In genomic region chr7:149625947-149626392, GRCh38 we compare ENCODE assay signal across 12 cellular contexts.
A peak's percentile ranks its signal among the peaks of the same experiment; 100 is the strongest.
DNase-seq lines count a peak whose midpoint lies in the region; ATAC-seq and TF ChIP-seq lines count a peak whose summit lies in the region.
"Had no signal": no experiment of that assay in that cellular context is flagged by ENCODE, and none has a peak within 500 bp of the region (broad histone marks: within the 10 kb centered on the region; RNA-seq: fewer than 3 reads in every experiment).

No MANE protein-coding gene starts in this region.

- TF ChIP-seq RAD21 in HCT116 (IDR thresholded peaks at IDR 0.05; ENCODE audit: low read depth) = no peak

- CTCF ChIA-PET in HCT116 (lab: Charles Lee) = interaction anchor here (0.7 to 4.0 kb wide), 6 partner anchors 10 to 316 kb away, joined by 3 to 27 read pairs (median 5); no protein-coding TSS in a partner anchor

- peak overlapping the region; percentile 12 to 69 (median 46) for H3K27ac Mint-ChIP-seq in brain
- no peak overlapping the region for H3K27ac Mint-ChIP-seq in neural crest cell (ENCODE audit: unreplicated experiment)
- H3K27ac Mint-ChIP-seq: activated CD4-positive, alpha-beta memory T cell treated with anti-CD3 and anti-CD28 coated beads for 36 hours had no signal

- H3K27me3 ChIP-seq in HCT116 (ENCODE audit: insufficient read depth, low read length) (no peaks in the 10 kb centered on the region; the same call in 1 of the 2 replicates), H7 (ENCODE audit: control insufficient read depth, insufficient read depth, low read length) (peaks cover 5% of the 10 kb centered on the region; the same call in 1 of the 2 replicates)
- H3K27me3 ChIP-seq: ovary had no signal

- no peak for ATAC-seq in HCT116
- no peak for ATAC-seq in HG03025 (IDR thresholded peaks at IDR 0.05; ENCODE audit: low FRiP score, unreplicated experiment)
- no peak for ATAC-seq in HG02763 (IDR thresholded peaks at IDR 0.05; ENCODE audit: unreplicated experiment)

- H3K79me2 ChIP-seq in HCT116 (ENCODE audit: insufficient read depth, low read length) = peaks cover 27% of the 10 kb centered on the region

- POLR2A ChIA-PET in HCT116 (lab: Charles Lee) = interaction anchor here (1.0 kb wide), 1 partner anchor 17 kb away, joined by 3 read pairs; no protein-coding TSS in a partner anchor

- H3K4me3 Mint-ChIP-seq in brain = peak overlapping the region; percentile 72 to 94 (median 87)
- peak overlapping the region; percentile 82 for H3K4me3 Mint-ChIP-seq in neural crest cell

- DNase-seq in HCT116 (ENCODE audit: low read depth, low spot score) = no peak
- DNase-seq in neural crest cell (ENCODE audit: low read depth, low spot score) = no peak
- DNase-seq in SW 1271 (lab: John Stamatoyannopoulos, UW) = no peak
- no peak for DNase-seq in H7
- DNase-seq: NCI-H446 treated with DMSO at 0.1 percent for 48 hours had no signal

- TF ChIP-seq POLR2A in HCT116 (IDR thresholded peaks at IDR 0.05; ENCODE audit: borderline replicate concordance, extremely low read depth, insufficient read depth, insufficient read length) = no peak

- H3K9me3 Mint-ChIP-seq in brain = no peaks in the 10 kb centered on the region
- H3K9me3 Mint-ChIP-seq in neural crest cell = no peaks in the 10 kb centered on the region
- H3K9me3 Mint-ChIP-seq: activated CD4-positive, alpha-beta memory T cell treated with anti-CD3 and anti-CD28 coated beads for 36 hours had no signal

- H2AFZ ChIP-seq in HCT116 (ENCODE audit: low read depth, low read length, poor library complexity, severe bottlenecking) = peak overlapping the region; percentile 95

- intact Hi-C loops in HCT116 (cut with micrococcal nuclease) = loop anchor here (1.0 to 2.0 kb wide), 2 partner anchors 117 to 127 kb away; no protein-coding TSS in a partner anchor

- no peaks in the 10 kb centered on the region for H3K9me2 ChIP-seq in HCT116 (ENCODE audit: insufficient read depth)

- H3K4me3 ChIP-seq in HCT116 (replicated peaks in 1 of 2; ENCODE audit: low read depth in 1 of 2, low read length in 2 of 2) (no peak overlapping the region), H7 (ENCODE audit: insufficient read depth, low read depth, low read length) (no peak overlapping the region)

- H3K4me2 ChIP-seq in HCT116 (ENCODE audit: low read length) = peak overlapping the region; percentile 92; the same call in 1 of the 2 replicates

- peaks cover 5 to 19% of the 10 kb centered on the region in 2 experiments; a peak in 3 of 4 replicates for H3K4me1 ChIP-seq in HCT116 (ENCODE audit: control insufficient read depth in 1 of 2, insufficient read depth in 2 of 2, low read length in 2 of 2)

- no peak overlapping the region for H3K9ac ChIP-seq in HCT116 (ENCODE audit: low read length)

- H3K4me1 Mint-ChIP-seq in brain (peaks cover 36% of the 10 kb centered on the region), neural crest cell (peaks cover 16% of the 10 kb centered on the region)

- no peak for TF ChIP-seq CTCF in C4-2B (conservative IDR thresholded peaks at IDR 0.05)
- TF ChIP-seq CTCF in HCT116 (IDR thresholded peaks at IDR 0.05 in 2 of 3, conservative IDR thresholded peaks at IDR 0.05 in 1 of 3; ENCODE audit: borderline replicate concordance in 1 of 3, insufficient read depth in 1 of 3, low read depth in 2 of 3, low read length in 2 of 3) = no peak
- no peak for TF ChIP-seq CTCF in brain (conservative IDR thresholded peaks at IDR 0.05)
- no peak for TF ChIP-seq CTCF in neural crest cell (conservative IDR thresholded peaks at IDR 0.05)

- H3K36me3 Mint-ChIP-seq in brain = peaks cover 12% of the 10 kb centered on the region
- H3K36me3 Mint-ChIP-seq in neural crest cell (ENCODE audit: low read depth) = no peaks in the 10 kb centered on the region

- no peaks in the 10 kb centered on the region for H3K9me3 ChIP-seq in HCT116 (ENCODE audit: control insufficient read depth in 1 of 2, insufficient read depth in 1 of 2, low read depth in 1 of 2, low read length in 2 of 2)
- H3K9me3 ChIP-seq: ovary had no signal

- peaks cover 18% of the 10 kb centered on the region for H3K27me3 Mint-ChIP-seq in brain
- H3K27me3 Mint-ChIP-seq in neural crest cell (ENCODE audit: low read depth) = peaks cover 17% of the 10 kb centered on the region

- H4K20me1 ChIP-seq in HCT116 (ENCODE audit: insufficient read depth) = no peaks in the 10 kb centered on the region

- H3K27ac ChIP-seq in C4-2B = peak overlapping the region; percentile 95
- no peak overlapping the region for H3K27ac ChIP-seq in HCT116 (ENCODE audit: low read depth, low read length)
- H3K27ac ChIP-seq: epithelial cell of prostate had no signal

- no TSS peak for BruUV-seq in HCT116 (replicated peaks; lab: Mats Ljungman, UMichigan)

- RAD21 ChIA-PET in HCT116 (lab: Charles Lee; ENCODE audit: low non-redundant PET in 1 of 2, low total read pairs in 2 of 2, uncharacterized antibody in 2 of 2, unreplicated experiment in 2 of 2) = no interaction called here

- H3K36me3 ChIP-seq in HCT116 (ENCODE audit: control insufficient read depth in 1 of 2, insufficient read depth in 2 of 2, low read length in 2 of 2) = peaks cover 0 to 1% of the 10 kb centered on the region in 2 experiments; a peak in 2 of 4 replicates
- no peaks in the 10 kb centered on the region; the same call in 1 of the 2 replicates for H3K36me3 ChIP-seq in H7 (replicated peaks; ENCODE audit: control insufficient read depth, insufficient read depth, low read length)
- H3K36me3 ChIP-seq: ovary had no signal

TF ChIP-seq in HCT116, 20 proteins besides CTCF, POLR2A, EP300 and RAD21:
- no peak for TF ChIP-seq SP1 (IDR thresholded peaks at IDR 0.05; ENCODE audit: low read depth)
- TF ChIP-seq CEBPB (IDR thresholded peaks at IDR 0.05; ENCODE audit: low read depth) = no peak
- no peak for TF ChIP-seq EZH2phosphoT487 (IDR thresholded peaks at IDR 0.05; ENCODE audit: borderline replicate concordance)
- TF ChIP-seq JUND (IDR thresholded peaks at IDR 0.05) = no peak
- TF ChIP-seq ATF3 (IDR thresholded peaks at IDR 0.05) = no peak
- no peak for TF ChIP-seq ZNF274 (IDR thresholded peaks at IDR 0.05; ENCODE audit: low read depth, low read length)
